ENCODE assay signal across 8 cellular contexts in the genomic region with DNA sequence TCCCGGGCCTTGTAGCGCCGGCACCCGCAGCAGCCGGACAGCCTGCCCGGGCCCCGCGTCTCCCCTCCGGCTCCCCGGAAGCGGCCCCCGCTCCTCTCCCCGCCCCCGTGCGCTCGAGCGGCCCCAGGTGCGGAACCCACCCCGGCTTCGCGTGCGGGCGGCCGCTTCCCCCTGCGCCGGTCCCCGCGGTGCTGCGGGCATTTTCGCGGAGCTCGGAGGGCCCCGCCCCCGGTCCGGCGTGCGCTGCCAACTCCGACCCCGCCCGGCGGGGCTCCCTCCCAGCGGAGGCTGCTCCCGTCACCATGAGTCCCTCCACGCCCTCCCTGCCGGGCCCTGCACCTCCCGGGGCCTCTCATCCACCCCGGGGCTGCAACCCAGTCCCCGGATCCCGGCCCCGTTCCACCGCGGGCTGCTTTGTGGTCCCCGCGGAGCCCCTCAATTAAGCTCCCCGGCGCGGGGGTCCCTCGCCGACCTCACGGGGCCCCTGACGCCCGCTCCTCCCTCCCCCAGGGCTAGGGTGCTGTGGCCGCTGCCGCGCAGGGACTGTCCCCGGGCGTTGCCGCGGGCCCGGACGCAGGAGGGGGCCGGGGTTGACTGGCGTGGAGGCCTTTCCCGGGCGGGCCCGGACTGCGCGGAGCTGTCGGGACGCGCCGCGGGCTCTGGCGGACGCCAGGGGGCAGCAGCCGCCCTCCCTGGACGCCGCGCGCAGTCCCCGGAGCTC.
DNase-seq lines count a peak whose midpoint lies in the region; ATAC-seq and TF ChIP-seq lines count a peak whose summit lies in the region.

No MANE protein-coding gene starts in this region.

- peak overlapping the region; percentile 87 for H2AFZ ChIP-seq in neural progenitor cell (replicated peaks)

- no peaks in the 10 kb centered on the region for H3K9me3 Mint-ChIP-seq in activated T-cell treated with anti-CD3 and anti-CD28 coated beads, Interleukin-2, amount 50 U/mL, for 72 hours
- no peaks in the 10 kb centered on the region for H3K9me3 Mint-ChIP-seq in neural progenitor cell

- H3K27me3 Mint-ChIP-seq in activated T-cell treated with anti-CD3 and anti-CD28 coated beads, Interleukin-2, amount 50 U/mL, for 72 hours (ENCODE audit: low read depth) = no peaks in the 10 kb centered on the region
- H3K27me3 Mint-ChIP-seq in neural progenitor cell (ENCODE audit: insufficient read depth, low read depth) = peaks cover 63% of the 10 kb centered on the region

- ATAC-seq in GM19397 (IDR thresholded peaks at IDR 0.05; ENCODE audit: unreplicated experiment) (peak; percentile 43), HG03521 (IDR thresholded peaks at IDR 0.05; ENCODE audit: unreplicated experiment) (peak; percentile 41)
- peak; percentile 61 to 64 for ATAC-seq in activated T-cell treated with anti-CD3 and anti-CD28 coated beads, Interleukin-2, amount 50 U/mL, for 72 hours (replicated peaks in 1 of 2)

- peaks cover 26% of the 10 kb centered on the region for H3K4me1 ChIP-seq in neural progenitor cell

- peaks cover 40% of the 10 kb centered on the region for H3F3A ChIP-seq in neural progenitor cell (ENCODE audit: low read depth)

- no peaks in the 10 kb centered on the region for H3K36me3 ChIP-seq in neural progenitor cell

- peak overlapping the region; percentile 62 for H3K4me3 ChIP-seq in neural progenitor cell

- H3K4me3 Mint-ChIP-seq in activated T-cell treated with anti-CD3 and anti-CD28 coated beads, Interleukin-2, amount 50 U/mL, for 72 hours = peak overlapping the region; percentile 92 to 95
- peak overlapping the region; percentile 90 for H3K4me3 Mint-ChIP-seq in neural progenitor cell

- H4K20me1 ChIP-seq in neural progenitor cell (ENCODE audit: low read depth) = peaks cover 51% of the 10 kb centered on the region

- H3K27me3 ChIP-seq in neural progenitor cell = peaks cover 99% of the 10 kb centered on the region

- H3K4me2 ChIP-seq in neural progenitor cell = peak overlapping the region; percentile 99

- no peaks in the 10 kb centered on the region for H3K79me2 ChIP-seq in neural progenitor cell (ENCODE audit: low read depth)

- DNase-seq in CMK (ENCODE audit: low read depth) = peak; percentile 69
- DNase-seq in activated T-cell treated with anti-CD3 and anti-CD28 coated beads, Interleukin-2, amount 50 U/mL, for 72 hours = peak; percentile 88 to 92
- peak; percentile 65 for DNase-seq in fibroblast of peridontal ligament (ENCODE audit: extremely low read depth)
- DNase-seq in neural progenitor cell (ENCODE audit: low spot score) = peak; percentile 90
- DNase-seq in substantia nigra (lab: John Stamatoyannopoulos, UW) = peak in 16 of 49 donors; percentile 12 to 61 (median 38)

- H3K27ac Mint-ChIP-seq in activated T-cell treated with anti-CD3 and anti-CD28 coated beads, Interleukin-2, amount 50 U/mL, for 72 hours = peak overlapping the region; percentile 97
- H3K27ac Mint-ChIP-seq in neural progenitor cell = no peak overlapping the region

- peaks cover 4 to 8% of the 10 kb centered on the region in 2 donors for H3K36me3 Mint-ChIP-seq in activated T-cell treated with anti-CD3 and anti-CD28 coated beads, Interleukin-2, amount 50 U/mL, for 72 hours (ENCODE audit: insufficient read depth in 2 of 2)
- no peaks in the 10 kb centered on the region for H3K36me3 Mint-ChIP-seq in neural progenitor cell

- no peak overlapping the region for H3K27ac ChIP-seq in neural progenitor cell
- H3K27ac ChIP-seq in substantia nigra (ENCODE audit: low read depth, low read length, poor library complexity, severe bottlenecking) = peak overlapping the region; percentile 64

- peaks cover 50% of the 10 kb centered on the region for H3K4me1 Mint-ChIP-seq in activated T-cell treated with anti-CD3 and anti-CD28 coated beads, Interleukin-2, amount 50 U/mL, for 72 hours (ENCODE audit: low read depth)
- peaks cover 24% of the 10 kb centered on the region for H3K4me1 Mint-ChIP-seq in neural progenitor cell

- peak; percentile 83 for TF ChIP-seq CTCF in neural progenitor cell (IDR thresholded peaks at IDR 0.05)

- H3K9me3 ChIP-seq in neural progenitor cell (ENCODE audit: low read depth) = no peaks in the 10 kb centered on the region

- H3K9ac ChIP-seq in neural progenitor cell = no peak overlapping the region

TF ChIP-seq in PFSK-1, 5 proteins besides CTCF, POLR2A, EP300 and RAD21:
- TF ChIP-seq TAF1 (IDR thresholded peaks at IDR 0.05; ENCODE audit: borderline replicate concordance, insufficient read depth, low read length) (0 out of 2 replicates have a peak, but pooled peaks have one; percentile 8), SIN3A (IDR thresholded peaks at IDR 0.05; ENCODE audit: borderline replicate concordance, insufficient read depth, low read length) (no peak)
